Comparison of ENCODE assay signal across 11 cellular contexts in genomic region chr4:794911-795725, GRCh38. TPM values are rescaled to one million over a fixed set of nuclear protein-coding genes. Genes with fewer than 3 reads are reported as not detected.
DNase-seq lines count a peak whose midpoint lies in the region; TF ChIP-seq lines count a peak whose summit lies in the region.
"Had no signal": no experiment of that assay in that cellular context is flagged by ENCODE, and none has a peak within 500 bp of the region (broad histone marks: within the 10 kb centered on the region; RNA-seq: fewer than 3 reads in every experiment).

No MANE protein-coding gene starts in this region.

- H3K4me3 Mint-ChIP-seq in MCF 10A (ENCODE audit: unreplicated experiment): no peak overlapping the region

- H3K27ac ChIP-seq in breast epithelium: no peak overlapping the region
- peak overlapping the region; percentile 62; the same call in 1 of the 2 replicates for H3K27ac ChIP-seq in VCaP
- no peak overlapping the region for H3K27ac ChIP-seq in iPS-20b (ENCODE audit: low read length)
- H3K27ac ChIP-seq in suprapubic skin: no peak overlapping the region

- H3K4me3 ChIP-seq in breast epithelium (peak overlapping the region; percentile 6 to 73 (median 42)), iPS-20b (ENCODE audit: low read length) (peak overlapping the region; percentile 35; the same call in 1 of the 2 replicates), suprapubic skin (peak overlapping the region; percentile 48)

- no peak overlapping the region for H3K9ac ChIP-seq in iPS-20b (ENCODE audit: low read depth, low read length)

- POLR2A ChIA-PET in MCF 10A (lab: Yijun Ruan, JAX): no interaction called here

- H3K9me3 ChIP-seq in breast epithelium: no peaks in the 10 kb centered on the region
- no peaks in the 10 kb centered on the region for H3K9me3 ChIP-seq in iPS-20b (ENCODE audit: insufficient read depth, low read depth, low read length)
- H3K9me3 ChIP-seq in suprapubic skin: no peaks in the 10 kb centered on the region
- H3K9me3 ChIP-seq: BE2C had no signal

- TF ChIP-seq CTCF in breast epithelium (IDR thresholded peaks at IDR 0.05) (no peak), MCF 10A (IDR thresholded peaks at IDR 0.05; ENCODE audit: unreplicated experiment) (no peak), VCaP (conservative IDR thresholded peaks at IDR 0.05) (0 out of 2 replicates have a peak, but pooled peaks have one; percentile 8), suprapubic skin (IDR thresholded peaks at IDR 0.05) (no peak)

- DNase-seq in breast epithelium (ENCODE audit: low spot score in 2 of 2): no peak
- no peak for DNase-seq in MCF 10A (ENCODE audit: unreplicated experiment)
- DNase-seq in suprapubic skin (ENCODE audit: low spot score in 2 of 2): no peak
- no peak for DNase-seq in EL
- DNase-seq in activated gamma-delta T cell treated with Interleukin-2 at 50 U/mL for 16 hours: no peak
- no peak for DNase-seq in T1000 (lab: John Stamatoyannopoulos, UW)
- DNase-seq: activated CD4-positive, alpha-beta T cell treated with anti-CD3 and anti-CD28 coated beads for 4 hours; BE2C had no signal

- no peak for TF ChIP-seq EP300 in suprapubic skin (IDR thresholded peaks at IDR 0.05)

- H3K27me3 ChIP-seq in breast epithelium (peaks cover 6 to 38% of the 10 kb centered on the region in 2 donors), iPS-20b (ENCODE audit: insufficient read depth, low read length) (peaks cover 69% of the 10 kb centered on the region), suprapubic skin (peaks cover 56% of the 10 kb centered on the region)
- H3K27me3 ChIP-seq: BE2C had no signal

- H3K9me3 Mint-ChIP-seq in MCF 10A (ENCODE audit: unreplicated experiment): no peaks in the 10 kb centered on the region

- H3K36me3 ChIP-seq in breast epithelium (no peaks in the 10 kb centered on the region), iPS-20b (ENCODE audit: insufficient read depth, low read depth, low read length) (no peaks in the 10 kb centered on the region), suprapubic skin (no peaks in the 10 kb centered on the region)

- no peaks in the 10 kb centered on the region for H3K36me3 Mint-ChIP-seq in MCF 10A (ENCODE audit: insufficient read depth, unreplicated experiment)

- H3K4me1 ChIP-seq in breast epithelium (peaks cover 0 to 13% of the 10 kb centered on the region in 2 donors), iPS-20b (ENCODE audit: insufficient read depth, low read length) (peaks cover 15% of the 10 kb centered on the region), suprapubic skin (peaks cover 39% of the 10 kb centered on the region)
- H3K4me1 ChIP-seq: BE2C had no signal

- TF ChIP-seq POLR2A in breast epithelium (IDR thresholded peaks at IDR 0.05) (no peak), suprapubic skin (IDR thresholded peaks at IDR 0.05) (no peak)

- H3K27me3 Mint-ChIP-seq in MCF 10A (ENCODE audit: insufficient read depth, unreplicated experiment): no peaks in the 10 kb centered on the region

- H3K4me1 Mint-ChIP-seq in MCF 10A (ENCODE audit: insufficient read depth, unreplicated experiment): peaks cover 7% of the 10 kb centered on the region

- intact Hi-C loops in breast epithelium (cut with DNase I; ENCODE audit: low total_unique reads) (no loop called here), MCF 10A (cut with micrococcal nuclease) (no loop called here)

- no peak overlapping the region for H3K27ac Mint-ChIP-seq in MCF 10A (ENCODE audit: low read depth, unreplicated experiment)

- 0% methylated on average over 14 of the region's 71 CpGs for WGBS in suprapubic skin

- CTCF ChIA-PET in MCF 10A (lab: Yijun Ruan, JAX): interaction anchor here (0.6 kb wide), 1 partner anchor 1016 kb away, joined by 3 read pairs; no protein-coding TSS in a partner anchor

- no TSS peak for BruUV-seq in MCF 10A (replicated peaks; lab: Mats Ljungman, UMichigan)

RNA-seq across cellular contexts. Expression of gene CPLX1, which starts 30.8 kb away (rescaled TPM):
- total RNA-seq in breast epithelium: 1 to 10 TPM in 2 of 3 donors, under 1 TPM in 1; 0.16 to 2.6 (median 1.2) TPM
- total RNA-seq in MCF 10A (2022): 2.7 and 3.5 TPM in 2 replicates
- total RNA-seq in suprapubic skin: under 1 TPM in 2 of 4 donors, not detected in 2; 0.38 to 0.44 TPM
- total RNA-seq: HT1080 had no signal
